12 cellular contexts compared by ENCODE assay signal in genomic region chr7:92841192-92841591, GRCh38.
"Had no signal": no experiment of that assay in that cellular context is flagged by ENCODE, and none has a peak within 500 bp of the region (broad histone marks: within the 10 kb centered on the region; RNA-seq: fewer than 3 reads in every experiment).

No MANE protein-coding gene starts in this region.

- FAIRE-seq: TTC549 had no signal

- H3K27me3 ChIP-seq: cardiac muscle cell, thyroid gland had no signal

- H3K36me3 ChIP-seq: cardiac muscle cell, gastrocnemius medialis, thyroid gland had no signal

- H3K9me3 ChIP-seq: gastrocnemius medialis, thyroid gland had no signal

- H3K36me3 Mint-ChIP-seq: activated naive CD8-positive, alpha-beta T cell had no signal

- H3K27ac Mint-ChIP-seq: activated naive CD8-positive, alpha-beta T cell; T-helper 17 cell had no signal

- H3K4me1 ChIP-seq: gastrocnemius medialis, thyroid gland had no signal

- ATAC-seq: gastrocnemius medialis, T-helper 17 cell had no signal

- H3K27ac ChIP-seq: cardiac muscle cell, gastrocnemius medialis, skin epidermis, thyroid gland had no signal

- H3K4me3 Mint-ChIP-seq: activated naive CD8-positive, alpha-beta T cell; T-helper 17 cell had no signal

- H3K4me3 ChIP-seq: cardiac muscle cell, gastrocnemius medialis, skin epidermis, thyroid gland had no signal

- DNase-seq: activated CD4-positive, alpha-beta T cell treated with anti-CD3 and anti-CD28 coated beads, Interleukin-2, amount 50 U/mL, for 1 hour; activated effector memory CD4-positive, alpha-beta T cell treated with anti-CD3 and anti-CD28 coated beads, Interleukin-2, amount 50 U/mL, for 16 hours; anterior cingulate cortex; effector memory CD4-positive, alpha-beta T cell; gastrocnemius medialis; stimulated activated CD4-positive, alpha-beta T cell treated with anti-CD3 and anti-CD28 coated beads, Interleukin-4, amount 100 ng/mL, for 4 hours; T-helper 17 cell; thyroid gland had no signal
